Comparison of ENCODE assay signal across 1 cellular context in genomic region chr20:50731055-50731929, GRCh38.
TF ChIP-seq lines count a peak whose summit lies in the region.

PARD6B (plus strand) TSS chr20:50731580; CDS start chr20:50731787, 207 bp downstream.

TF ChIP-seq in HepG2, 621 proteins besides CTCF, POLR2A, EP300 and RAD21 (continued from another document and continues in another):
- TF ChIP-seq SOX5 (CRISPR knock-in tag; IDR thresholded peaks at IDR 0.05; ENCODE audit: borderline replicate concordance) (peak; percentile 51; the same call in 1 of the 2 replicates), ATF4 (CRISPR knock-in tag; IDR thresholded peaks at IDR 0.05) (peak in 1 of 2 experiments; percentile 89; a peak in 2 of 4 replicates), ZNF546 (CRISPR knock-in tag; conservative IDR thresholded peaks at IDR 0.05) (no peak), PBX3 (CRISPR knock-in tag; IDR thresholded peaks at IDR 0.05; ENCODE audit: borderline replicate concordance) (peak; percentile 83; the same call in 1 of the 2 replicates), MEF2D (CRISPR knock-in tag; IDR thresholded peaks at IDR 0.05) (peak; percentile 42), PAX8 (CRISPR knock-in tag; IDR thresholded peaks at IDR 0.05; ENCODE audit: borderline replicate concordance) (peak; percentile 84; the same call in 1 of the 2 replicates), MXD4 (CRISPR knock-in tag; IDR thresholded peaks at IDR 0.05) (no peak; the same call in none of the 2 replicates), ZKSCAN5 (CRISPR knock-in tag; IDR thresholded peaks at IDR 0.05) (no peak), DNMT3B (CRISPR knock-in tag; conservative IDR thresholded peaks at IDR 0.05) (no peak), REST (IDR thresholded peaks at IDR 0.05; ENCODE audit: borderline replicate concordance in 1 of 2, low read depth in 1 of 2, low read length in 2 of 2) (peak in 1 of 2 experiments; percentile 71; a peak in 1 of 4 replicates), KDM1A (CRISPR knock-in tag; IDR thresholded peaks at IDR 0.05) (peak; percentile 56; the same call in 1 of the 2 replicates), TRIM22 (IDR thresholded peaks at IDR 0.05) (no peak), IRF2 (CRISPR knock-in tag; IDR thresholded peaks at IDR 0.05) (peak; percentile 41), GATAD2A (CRISPR knock-in tag; IDR thresholded peaks at IDR 0.05) (peak; percentile 83), MED13 (CRISPR knock-in tag; IDR thresholded peaks at IDR 0.05) (peak; percentile 81), ZSCAN30 (CRISPR knock-in tag; IDR thresholded peaks at IDR 0.05) (no peak), PHF8 (CRISPR knock-in tag; IDR thresholded peaks at IDR 0.05) (peak; percentile 83), NR2F2 (IDR thresholded peaks at IDR 0.05; ENCODE audit: borderline replicate concordance, low read depth) (peak; percentile 24; the same call in 1 of the 2 replicates), ZNF776 (CRISPR knock-in tag; IDR thresholded peaks at IDR 0.05) (peak; percentile 97; the same call in 1 of the 2 replicates), ZNF570 (CRISPR knock-in tag; IDR thresholded peaks at IDR 0.05; ENCODE audit: borderline replicate concordance) (0 out of 2 replicates have a peak, but pooled peaks have one; percentile 70), CCAR2 (optimal IDR thresholded peaks at IDR 0.05; ENCODE audit: low read depth, low read length) (no peak), TFAP4 (IDR thresholded peaks at IDR 0.05; ENCODE audit: borderline replicate concordance, low read depth) (peak; percentile 72; the same call in 1 of the 2 replicates), XRCC5 (optimal IDR thresholded peaks at IDR 0.05; ENCODE audit: low read length) (peak; percentile 94), PLRG1 (conservative IDR thresholded peaks at IDR 0.05) (no peak), IKZF5 (CRISPR knock-in tag; IDR thresholded peaks at IDR 0.05) (no peak; the same call in 1 of the 2 replicates), MIER2 (CRISPR knock-in tag; IDR thresholded peaks at IDR 0.05) (peak; percentile 23; the same call in 1 of the 2 replicates), HDAC6 (IDR thresholded peaks at IDR 0.05; ENCODE audit: low read depth, low read length) (no peak), MBNL3 (CRISPR knock-in tag; conservative IDR thresholded peaks at IDR 0.05) (no peak), ZNF205 (CRISPR knock-in tag; IDR thresholded peaks at IDR 0.05) (peak; percentile 52), DBP (CRISPR knock-in tag; IDR thresholded peaks at IDR 0.05; ENCODE audit: not compliant biosample characterization) (peak; percentile 80), ZBTB33 (CRISPR knock-in tag; IDR thresholded peaks at IDR 0.05) (peak; percentile 29; the same call in 1 of the 2 replicates), TCF7 (IDR thresholded peaks at IDR 0.05; ENCODE audit: low read depth) (no peak), PATZ1 (CRISPR knock-in tag; IDR thresholded peaks at IDR 0.05) (no peak; the same call in none of the 2 replicates), NFYB (CRISPR knock-in tag; IDR thresholded peaks at IDR 0.05) (peak; percentile 91), HNRNPH1 (optimal IDR thresholded peaks at IDR 0.05; ENCODE audit: low read depth, low read length) (no peak), ONECUT2 (CRISPR knock-in tag; IDR thresholded peaks at IDR 0.05) (peak; percentile 92), NFE2 (CRISPR knock-in tag; IDR thresholded peaks at IDR 0.05) (no peak), RCOR2 (CRISPR knock-in tag; IDR thresholded peaks at IDR 0.05) (no peak; the same call in 1 of the 2 replicates), MAFG (CRISPR knock-in tag; IDR thresholded peaks at IDR 0.05) (no peak), ZNF780A (CRISPR knock-in tag; IDR thresholded peaks at IDR 0.05) (0 out of 2 replicates have a peak, but pooled peaks have one; percentile 35), JUNB (CRISPR knock-in tag; IDR thresholded peaks at IDR 0.05; ENCODE audit: borderline replicate concordance) (no peak), ZNF879 (CRISPR knock-in tag; IDR thresholded peaks at IDR 0.05) (no peak), KMT2A (CRISPR knock-in tag; IDR thresholded peaks at IDR 0.05) (peak; percentile 82; the same call in 1 of the 2 replicates), MEIS1 (CRISPR knock-in tag; IDR thresholded peaks at IDR 0.05; ENCODE audit: borderline replicate concordance) (peak; percentile 78; the same call in 1 of the 2 replicates), KMT2B (CRISPR knock-in tag; IDR thresholded peaks at IDR 0.05) (peak; percentile 85; the same call in 1 of the 2 replicates), ZNF432 (CRISPR knock-in tag; IDR thresholded peaks at IDR 0.05; ENCODE audit: borderline replicate concordance) (no peak), ZNF441 (CRISPR knock-in tag; IDR thresholded peaks at IDR 0.05; ENCODE audit: borderline replicate concordance) (peak; percentile 90), ZNF17 (CRISPR knock-in tag; IDR thresholded peaks at IDR 0.05) (no peak)
